1 cellular context compared by ENCODE assay signal in genomic region chr5:135303582-135304173, GRCh38.
TF ChIP-seq lines count a peak whose summit lies in the region.

No MANE protein-coding gene starts in this region.

TF ChIP-seq in IMR-90, 13 proteins besides CTCF, POLR2A, EP300 and RAD21 (continued from another document):
- TF ChIP-seq MXI1 (IDR thresholded peaks at IDR 0.05; ENCODE audit: borderline replicate concordance, low read depth, low read length) (no peak), BHLHE40 (IDR thresholded peaks at IDR 0.05; ENCODE audit: low read depth, low read length) (no peak), CHD1 (IDR thresholded peaks at IDR 0.05; ENCODE audit: low read depth, low read length) (no peak), SMC3 (IDR thresholded peaks at IDR 0.05; ENCODE audit: low read depth, low read length) (no peak), USF2 (IDR thresholded peaks at IDR 0.05; ENCODE audit: low read depth, low read length) (no peak)
